Comparison of ENCODE assay signal across 19 cellular contexts in the genomic region with DNA sequence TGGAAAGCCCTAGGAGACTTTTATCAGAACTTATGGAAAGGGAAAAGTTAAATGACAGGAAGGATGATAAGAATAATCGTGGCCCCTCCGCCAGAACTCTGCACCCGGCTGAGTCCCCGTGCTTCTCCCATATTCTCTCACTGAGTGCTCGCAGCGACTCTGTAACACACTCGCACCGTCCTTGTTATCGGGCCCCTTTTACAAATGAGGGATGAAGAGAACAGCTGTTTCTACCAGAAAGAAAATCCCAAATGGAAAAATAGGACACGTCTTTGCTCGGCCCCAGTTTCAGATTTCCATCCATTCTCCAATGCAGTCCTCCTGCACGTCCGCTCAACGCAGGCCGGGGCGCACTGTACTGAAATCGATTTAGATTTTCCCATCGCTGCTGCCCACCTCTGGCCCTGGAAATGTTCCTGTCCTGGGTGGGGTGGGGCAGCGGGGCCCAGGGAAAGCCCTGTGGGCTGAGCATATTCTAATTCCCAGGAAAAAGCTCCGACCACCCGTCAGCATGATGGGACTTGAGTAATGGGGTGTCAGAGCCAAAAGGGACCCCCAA.
"Had no signal": no experiment of that assay in that cellular context is flagged by ENCODE, and none has a peak within 500 bp of the region (broad histone marks: within the 10 kb centered on the region; RNA-seq: fewer than 3 reads in every experiment).

No MANE protein-coding gene starts in this region.

- H3K27ac Mint-ChIP-seq: activated CD4-positive, alpha-beta memory T cell treated with anti-CD3 and anti-CD28 coated beads, Interleukin-2, amount 10 ng/mL, durations not matched to agents 7 days and 5 days; activated CD4-positive, alpha-beta T cell treated with anti-CD3 and anti-CD28 coated beads for 36 hours; activated naive CD4-positive, alpha-beta T cell treated with anti-CD3 and anti-CD28 coated beads, Interleukin-2, amount 50 U/mL, for 72 hours; activated T-cell treated with anti-CD3 and anti-CD28 coated beads, Interleukin-2, amount 50 U/mL, for 24 hours; memory B cell; stimulated activated naive CD8-positive, alpha-beta T cell treated with anti-CD3 and anti-CD28 coated beads, Interleukin-15, Interleukin-2, amounts not matched to agents 100 ng/mL and 50 ng/mL, for 24 hours had no signal

- H3K36me3 ChIP-seq: neutrophil, upper lobe of left lung had no signal

- H3K9me3 Mint-ChIP-seq: activated CD4-positive, alpha-beta memory T cell treated with anti-CD3 and anti-CD28 coated beads, Interleukin-2, amount 10 ng/mL, durations not matched to agents 7 days and 5 days; activated naive CD4-positive, alpha-beta T cell treated with anti-CD3 and anti-CD28 coated beads, Interleukin-2, amount 50 U/mL, for 72 hours; activated T-cell treated with anti-CD3 and anti-CD28 coated beads, Interleukin-2, amount 50 U/mL, for 24 hours; central memory CD8-positive, alpha-beta T cell; memory B cell; stimulated activated naive CD8-positive, alpha-beta T cell treated with anti-CD3 and anti-CD28 coated beads, Interleukin-15, Interleukin-2, amounts not matched to agents 100 ng/mL and 50 ng/mL, for 24 hours had no signal

- H3K36me3 Mint-ChIP-seq: activated naive CD4-positive, alpha-beta T cell treated with anti-CD3 and anti-CD28 coated beads, Interleukin-2, amount 50 U/mL, for 72 hours; memory B cell had no signal

- H3K27ac ChIP-seq: foreskin keratinocyte, neutrophil, parathyroid adenoma, testis, upper lobe of left lung had no signal

- DNase-seq: activated CD4-positive, alpha-beta memory T cell treated with anti-CD3 and anti-CD28 coated beads, Interleukin-2, amount 10 ng/mL, durations not matched to agents 7 days and 5 days; activated CD4-positive, alpha-beta T cell treated with anti-CD3 and anti-CD28 coated beads for 36 hours; activated gamma-delta T cell; activated T-cell treated with anti-CD3 and anti-CD28 coated beads, Interleukin-2, amount 50 U/mL, for 24 hours; effector memory CD4-positive, alpha-beta T cell; foreskin keratinocyte; T-helper 1 cell; T1000 had no signal

- H3K4me1 Mint-ChIP-seq: activated CD4-positive, alpha-beta memory T cell treated with anti-CD3 and anti-CD28 coated beads, Interleukin-2, amount 10 ng/mL, durations not matched to agents 7 days and 5 days; central memory CD8-positive, alpha-beta T cell; memory B cell had no signal

- H3K4me1 ChIP-seq: foreskin keratinocyte, parathyroid adenoma had no signal

- H3K9me3 ChIP-seq: neutrophil, testis, upper lobe of left lung had no signal

- H3K4me3 Mint-ChIP-seq: activated CD4-positive, alpha-beta memory T cell treated with anti-CD3 and anti-CD28 coated beads, Interleukin-2, amount 10 ng/mL, durations not matched to agents 7 days and 5 days; activated CD4-positive, alpha-beta T cell treated with anti-CD3 and anti-CD28 coated beads for 36 hours; activated T-cell treated with anti-CD3 and anti-CD28 coated beads, Interleukin-2, amount 50 U/mL, for 24 hours; central memory CD8-positive, alpha-beta T cell; memory B cell; stimulated activated naive CD8-positive, alpha-beta T cell treated with anti-CD3 and anti-CD28 coated beads, Interleukin-15, Interleukin-2, amounts not matched to agents 100 ng/mL and 50 ng/mL, for 24 hours had no signal

- H3K4me3 ChIP-seq: upper lobe of left lung had no signal

- ATAC-seq: activated CD4-positive, alpha-beta T cell treated with anti-CD3 and anti-CD28 coated beads for 36 hours; activated naive CD4-positive, alpha-beta T cell treated with anti-CD3 and anti-CD28 coated beads, Interleukin-2, amount 50 U/mL, for 72 hours; foreskin keratinocyte; left lobe of liver; Right ventricle myocardium inferior; SK-N-SH treated with all-trans-retinoic acid at 6 μM for 48 hours had no signal

- H3K27me3 ChIP-seq: testis, upper lobe of left lung had no signal
